ENCODE assay signal across 11 cellular contexts in the genomic region with DNA sequence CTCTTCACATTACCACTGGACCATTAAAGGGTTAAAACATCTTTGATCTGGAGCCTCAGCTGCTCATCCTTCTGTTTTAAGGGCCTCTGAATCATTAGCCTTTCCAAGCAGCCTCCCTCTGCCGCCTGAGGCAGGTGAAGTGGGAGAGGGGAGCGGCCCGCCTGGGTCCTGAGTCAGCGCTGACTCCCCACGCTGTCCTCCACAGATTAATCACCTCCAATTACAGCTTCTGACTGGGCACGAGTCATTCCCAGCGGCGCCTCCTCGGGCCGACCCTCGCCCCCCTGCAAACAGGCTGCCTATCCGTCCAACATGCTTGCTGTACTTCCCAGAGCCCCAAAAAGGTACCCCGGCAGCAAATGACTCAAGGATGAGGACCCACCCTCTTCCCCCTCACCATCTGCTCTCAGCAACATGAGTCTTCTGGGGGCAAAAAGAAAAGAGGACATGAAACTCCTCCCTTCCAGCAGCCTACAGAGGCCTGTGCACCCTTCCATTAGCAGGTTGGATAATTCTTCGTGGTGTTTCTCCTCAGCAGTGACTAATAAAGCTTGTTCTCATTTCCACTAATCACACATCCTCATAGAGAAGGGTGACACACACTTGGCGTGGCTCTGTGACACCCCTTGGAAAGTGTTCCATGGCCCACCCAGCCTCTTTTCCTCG. TPM values are rescaled to one million over a fixed set of nuclear protein-coding genes. Genes with fewer than 3 reads are reported as not detected.
DNase-seq lines count a peak whose midpoint lies in the region; FAIRE-seq and TF ChIP-seq lines count a peak whose summit lies in the region.
"Had no signal": no experiment of that assay in that cellular context is flagged by ENCODE, and none has a peak within 500 bp of the region (broad histone marks: within the 10 kb centered on the region; RNA-seq: fewer than 3 reads in every experiment).

No MANE protein-coding gene starts in this region.

- H3K27me3 Mint-ChIP-seq in MCF 10A (ENCODE audit: insufficient read depth, unreplicated experiment), result no peaks in the 10 kb centered on the region

- H3K27ac ChIP-seq in breast epithelium (no peak overlapping the region), ovary (no peak overlapping the region)

- DNase-seq in MCF 10A (ENCODE audit: unreplicated experiment) (peak; percentile 89), breast epithelium (ENCODE audit: low spot score in 2 of 2) (no peak), NCI-H69 (lab: John Stamatoyannopoulos, UW) (peak; percentile 56), kidney glomerular epithelial cell (lab: John Stamatoyannopoulos, UW) (peak; percentile 76), urothelium cell line (ENCODE audit: low spot score) (peak; percentile 29), GM19239 (ENCODE audit: insufficient read length, low spot score) (no peak), DMS79 treated with DMSO at 0.1 percent for 48 hours (lab: John Stamatoyannopoulos, UW) (no peak), ovary (no peak)
- DNase-seq: NCI-H1092 treated with DMSO at 0.1 percent for 48 hours had no signal

- H3K27ac Mint-ChIP-seq in MCF 10A (ENCODE audit: low read depth, unreplicated experiment), result peak overlapping the region; percentile 81
- H3K27ac Mint-ChIP-seq: activated T-helper 1 cell treated with anti-CD3 and anti-CD28 coated beads, Interleukin-12 subunit alpha, Interleukin-12 subunit beta, Interleukin-2, Interleukin-4 antibody, amounts not matched to agents 30 ng/mL and 10 ng/mL and 1 ng/mL, durations not matched to agents 14 hours and 24 hours and 36 hours; T-helper 2 cell treated with Interferon-gamma antibody and Interleukin-4, amounts not matched to agents 5 μg/mL and 100 μg/mL, for 36 hours had no signal

- no peak for TF ChIP-seq EP300 in ovary (IDR thresholded peaks at IDR 0.05)

- intact Hi-C loops in MCF 10A (cut with micrococcal nuclease) (loop anchor here (2.0 kb wide), 1 partner anchor 68 kb away; a partner anchor contains a TSS), breast epithelium (cut with DNase I; ENCODE audit: low total_unique reads) (loop anchor here (5.0 kb wide), 1 partner anchor 512 kb away; no protein-coding TSS in a partner anchor), ovary (cut with DNase I) (no loop called here)

- FAIRE-seq in urothelium cell line (lab: Jason Lieb, UNC) (no peak), GM19239 (lab: Jason Lieb, UNC) (no peak)

- H3K4me3 ChIP-seq in breast epithelium (no peak overlapping the region), ovary (no peak overlapping the region)

- TF ChIP-seq CTCF in MCF 10A (IDR thresholded peaks at IDR 0.05; ENCODE audit: unreplicated experiment), result no peak
- TF ChIP-seq CTCF in breast epithelium (IDR thresholded peaks at IDR 0.05), result no peak
- TF ChIP-seq CTCF in ovary (IDR thresholded peaks at IDR 0.05), result no peak

- H3K9me3 Mint-ChIP-seq in MCF 10A (ENCODE audit: unreplicated experiment), result no peaks in the 10 kb centered on the region
- H3K9me3 Mint-ChIP-seq: activated T-helper 1 cell treated with anti-CD3 and anti-CD28 coated beads, Interleukin-12 subunit alpha, Interleukin-12 subunit beta, Interleukin-2, Interleukin-4 antibody, amounts not matched to agents 30 ng/mL and 10 ng/mL and 1 ng/mL, durations not matched to agents 14 hours and 24 hours and 36 hours; T-helper 2 cell treated with Interferon-gamma antibody and Interleukin-4, amounts not matched to agents 5 μg/mL and 100 μg/mL, for 36 hours had no signal

- POLR2A ChIA-PET in MCF 10A (lab: Yijun Ruan, JAX), result interaction anchor here (1.0 to 4.3 kb wide), 16 partner anchors 8 to 97 kb away, joined by 3 to 76 read pairs (median 4); a partner anchor contains a TSS

- no TSS peak for BruUV-seq in MCF 10A (replicated peaks; lab: Mats Ljungman, UMichigan)

- H3K36me3 ChIP-seq in breast epithelium (no peaks in the 10 kb centered on the region), ovary (no peaks in the 10 kb centered on the region)

- H3K27me3 ChIP-seq in breast epithelium (peaks cover 0 to 43% of the 10 kb centered on the region in 2 donors), ovary (no peaks in the 10 kb centered on the region)

- H3K4me1 Mint-ChIP-seq in MCF 10A (ENCODE audit: insufficient read depth, unreplicated experiment), result peaks cover 33% of the 10 kb centered on the region

- CTCF ChIA-PET in MCF 10A (lab: Yijun Ruan, JAX), result interaction anchor here (0.5 to 2.8 kb wide), 7 partner anchors 9 to 189 kb away, joined by 3 to 17 read pairs (median 5); no protein-coding TSS in a partner anchor

- no peak for TF ChIP-seq POLR2A in breast epithelium (IDR thresholded peaks at IDR 0.05)
- TF ChIP-seq POLR2A in ovary (IDR thresholded peaks at IDR 0.05), result no peak

- H3K4me3 Mint-ChIP-seq in MCF 10A (ENCODE audit: unreplicated experiment), result peak overlapping the region; percentile 50
- H3K4me3 Mint-ChIP-seq: activated T-helper 1 cell treated with anti-CD3 and anti-CD28 coated beads, Interleukin-12 subunit alpha, Interleukin-12 subunit beta, Interleukin-2, Interleukin-4 antibody, amounts not matched to agents 30 ng/mL and 10 ng/mL and 1 ng/mL, durations not matched to agents 14 hours and 24 hours and 36 hours; T-helper 2 cell treated with Interferon-gamma antibody and Interleukin-4, amounts not matched to agents 5 μg/mL and 100 μg/mL, for 36 hours had no signal

- no peaks in the 10 kb centered on the region for H3K36me3 Mint-ChIP-seq in MCF 10A (ENCODE audit: insufficient read depth, unreplicated experiment)

- WGBS in ovary, 3 donors, result 34 to 44% (median 37%) methylated on average over 16 of the region's 16 CpGs

- H3K4me1 ChIP-seq in breast epithelium, result no peaks in the 10 kb centered on the region
- no peaks in the 10 kb centered on the region for H3K4me1 ChIP-seq in ovary (ENCODE audit: insufficient read depth)

- H3K9me3 ChIP-seq in breast epithelium (no peaks in the 10 kb centered on the region), ovary (no peaks in the 10 kb centered on the region)

RNA-seq across cellular contexts. Expression of a gene that starts 44.3 kb away (rescaled TPM):
- total RNA-seq in MCF 10A (2022) (1.6 TPM in 2 replicates), breast epithelium (10 to 100 TPM; 25.0 to 34.5 (median 33.8) TPM), ovary (10 to 100 TPM; 32.5 to 95.0 (median 72.3) TPM)
- polyA plus RNA-seq in ovary, result 10 to 100 TPM; 43.1 to 86.5 TPM

Comparison
In these comparisons a context has a peak if more than half of its experiments do, and no peak if none do; other contexts are left out.
1. DNase-seq: peak in MCF 10A (single experiment), NCI-H69 (single experiment), kidney glomerular epithelial cell (single experiment) and urothelium cell line (single experiment); none in breast epithelium (0 of 2), GM19239 (single experiment), DMS79 treated with DMSO at 0.1 percent for 48 hours (single experiment) and ovary (0 of 5).
2. intact Hi-C loops: an anchor here in MCF 10A (2.0 kb wide) and breast epithelium (5.0 kb wide); none called in ovary.